8 cellular contexts compared by ENCODE assay signal in the genomic region with DNA sequence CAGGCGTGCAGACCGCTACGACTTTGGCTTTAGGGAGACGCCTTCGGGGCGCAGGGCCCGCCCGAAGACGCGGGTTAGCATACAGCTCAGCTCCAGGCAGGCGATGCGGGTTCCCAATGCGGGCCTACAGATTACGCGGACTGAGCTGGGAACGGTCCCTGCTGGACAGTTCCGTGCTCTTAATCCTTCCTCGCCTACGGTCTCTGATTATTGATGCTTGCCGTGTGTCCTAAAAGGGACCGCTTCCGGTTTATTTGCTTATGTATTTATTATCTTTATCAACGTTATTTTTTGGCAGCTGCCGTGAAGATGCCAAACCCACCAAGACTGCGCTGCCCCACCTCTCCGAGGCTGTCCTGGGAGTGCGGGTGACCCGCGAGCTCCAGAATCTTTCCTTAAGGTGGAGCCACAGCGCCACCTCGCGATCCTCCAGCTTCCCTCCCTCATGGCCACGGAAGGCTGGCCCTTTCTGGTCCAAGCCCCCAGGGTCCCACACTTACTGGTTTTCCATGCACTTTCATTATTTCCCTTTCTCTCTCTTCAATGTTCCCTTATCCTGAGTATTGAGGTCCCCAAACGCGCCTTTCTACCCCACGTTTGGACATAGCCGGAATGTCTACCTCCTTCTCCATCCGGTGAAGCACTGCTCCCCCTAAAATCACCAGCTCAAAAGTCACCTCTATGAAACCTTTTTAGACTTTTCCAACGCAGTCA. TPM values are rescaled to one million over a fixed set of nuclear protein-coding genes. Genes with fewer than 3 reads are reported as not detected.
A peak's percentile ranks its signal among the peaks of the same experiment; 100 is the strongest.
DNase-seq lines count a peak whose midpoint lies in the region; ATAC-seq and TF ChIP-seq lines count a peak whose summit lies in the region.

No MANE protein-coding gene starts in this region.

- H3K4me3 ChIP-seq in OCI-LY3 (ENCODE audit: low read length) (peak overlapping the region; percentile 83), fibroblast of the aortic adventitia (ENCODE audit: low read depth, low read length) (peak overlapping the region; percentile 60), neuronal stem cell (ENCODE audit: low read length in 2 of 2) (peak overlapping the region in 1 of 2 donors; percentile 61), suprapubic skin (peak overlapping the region; percentile 45)

- peak overlapping the region; percentile 84 for H3K18ac ChIP-seq in neuronal stem cell (ENCODE audit: low read length)

- H3K9me3 Mint-ChIP-seq in activated T-cell treated with anti-CD3 and anti-CD28 coated beads, Interleukin-2, amount 50 U/mL, for 72 hours, result no peaks in the 10 kb centered on the region

- H3K27ac Mint-ChIP-seq in activated T-cell treated with anti-CD3 and anti-CD28 coated beads, Interleukin-2, amount 50 U/mL, for 72 hours, result no peak overlapping the region

- H3K14ac ChIP-seq in neuronal stem cell (ENCODE audit: low read length), result no peak overlapping the region

- H3K27ac ChIP-seq in C4-2B (no peak overlapping the region), OCI-LY3 (ENCODE audit: low read length) (0 out of 2 replicates have a peak overlapping the region, but pooled peaks have one; percentile 12), neuronal stem cell (replicated peaks; ENCODE audit: low read length) (no peak overlapping the region), suprapubic skin (no peak overlapping the region)

- H3K4me2 ChIP-seq in OCI-LY3 (ENCODE audit: low read length), result peak overlapping the region; percentile 81
- peak overlapping the region; percentile 72 for H3K4me2 ChIP-seq in neuronal stem cell (ENCODE audit: insufficient read depth, low read length, poor library complexity, severe bottlenecking)

- ATAC-seq in GM19043 (IDR thresholded peaks at IDR 0.05; ENCODE audit: low read depth, unreplicated experiment) (peak; percentile 56), HG03354 (IDR thresholded peaks at IDR 0.05; ENCODE audit: poor library complexity, severe bottlenecking, unreplicated experiment) (peak; percentile 75)
- peak; percentile 82 to 86 for ATAC-seq in activated T-cell treated with anti-CD3 and anti-CD28 coated beads, Interleukin-2, amount 50 U/mL, for 72 hours (replicated peaks in 1 of 2)

- no peak overlapping the region for H4K8ac ChIP-seq in neuronal stem cell (ENCODE audit: low read depth, low read length)

- no peak overlapping the region for H2BK15ac ChIP-seq in neuronal stem cell (ENCODE audit: low read length)

- no peak for TF ChIP-seq POLR2A in suprapubic skin (IDR thresholded peaks at IDR 0.05)

- no peak for TF ChIP-seq EP300 in suprapubic skin (IDR thresholded peaks at IDR 0.05)

- peaks cover 21% of the 10 kb centered on the region for H3K4me1 Mint-ChIP-seq in activated T-cell treated with anti-CD3 and anti-CD28 coated beads, Interleukin-2, amount 50 U/mL, for 72 hours (ENCODE audit: low read depth)

- H2AFZ ChIP-seq in OCI-LY3 (ENCODE audit: low read depth, low read length) (peak overlapping the region; percentile 17; the same call in 1 of the 2 replicates), neuronal stem cell (ENCODE audit: low read length) (peak overlapping the region; percentile 12)

- H4K20me1 ChIP-seq in OCI-LY3 (ENCODE audit: insufficient read depth, low read length), result no peaks in the 10 kb centered on the region

- H3K9me3 ChIP-seq in OCI-LY3 (ENCODE audit: insufficient read depth, low read length) (no peaks in the 10 kb centered on the region), neuronal stem cell (replicated peaks in 1 of 2; ENCODE audit: control insufficient read depth in 2 of 2, insufficient read depth in 1 of 2, low read depth in 1 of 2, low read length in 2 of 2) (peaks cover 1 to 4% of the 10 kb centered on the region in 2 donors), suprapubic skin (no peaks in the 10 kb centered on the region)

- DNase-seq in activated T-cell treated with anti-CD3 and anti-CD28 coated beads, Interleukin-2, amount 50 U/mL, for 72 hours, result peak; percentile 72 to 80
- DNase-seq in fibroblast of the aortic adventitia (ENCODE audit: low read depth) (peak; percentile 75), neuronal stem cell (ENCODE audit: low spot score) (peak; percentile 80), suprapubic skin (ENCODE audit: low spot score in 2 of 2) (peak; percentile 84 to 90)

- no peaks in the 10 kb centered on the region for H3K79me1 ChIP-seq in neuronal stem cell (ENCODE audit: low read depth, low read length)

- no peaks in the 10 kb centered on the region for H3K36me3 Mint-ChIP-seq in activated T-cell treated with anti-CD3 and anti-CD28 coated beads, Interleukin-2, amount 50 U/mL, for 72 hours (ENCODE audit: insufficient read depth in 2 of 2)

- H3K27me3 Mint-ChIP-seq in activated T-cell treated with anti-CD3 and anti-CD28 coated beads, Interleukin-2, amount 50 U/mL, for 72 hours (ENCODE audit: low read depth), result peaks cover 75% of the 10 kb centered on the region

- peak overlapping the region; percentile 62 for H2AK5ac ChIP-seq in neuronal stem cell (ENCODE audit: low read depth, low read length)

- H3K27me3 ChIP-seq in OCI-LY3 (ENCODE audit: low read depth, low read length) (no peaks in the 10 kb centered on the region), neuronal stem cell (ENCODE audit: control insufficient read depth in 3 of 3, insufficient read depth in 3 of 3, low read depth in 1 of 3, low read length in 3 of 3) (peaks cover 0 to 39% (median 14%) of the 10 kb centered on the region in 3 experiments), suprapubic skin (peaks cover 60% of the 10 kb centered on the region)

- TF ChIP-seq CTCF in C4-2B (conservative IDR thresholded peaks at IDR 0.05) (peak; percentile 92), OCI-LY3 (IDR thresholded peaks at IDR 0.05; ENCODE audit: low read depth, low read length) (peak; percentile 76), fibroblast of the aortic adventitia (IDR thresholded peaks at IDR 0.05; ENCODE audit: insufficient read depth, low read length) (peak; percentile 86), suprapubic skin (IDR thresholded peaks at IDR 0.05) (peak; percentile 83 to 85)

- H2BK12ac ChIP-seq in neuronal stem cell (ENCODE audit: low read length), result no peak overlapping the region

- H3K9ac ChIP-seq in OCI-LY3 (ENCODE audit: low read length) (peak overlapping the region; percentile 37), neuronal stem cell (ENCODE audit: low read depth, low read length, poor library complexity) (peak overlapping the region; percentile 44)

- no CpG with 5 or more reads among the region's 39 CpGs for WGBS in neuronal stem cell (ENCODE audit: extremely low coverage in 2 of 2, insufficient read length in 2 of 2, insufficient replicate concordance in 1 of 2), 2 donors
- 5% methylated on average over 39 of the region's 39 CpGs for WGBS in suprapubic skin

- H3K23ac ChIP-seq in neuronal stem cell (ENCODE audit: low read depth, low read length, poor library complexity), result no peak overlapping the region

- peak overlapping the region; percentile 82 to 91 for H3K4me3 Mint-ChIP-seq in activated T-cell treated with anti-CD3 and anti-CD28 coated beads, Interleukin-2, amount 50 U/mL, for 72 hours

- H2BK120ac ChIP-seq in neuronal stem cell (ENCODE audit: low read depth, low read length), result no peak overlapping the region

- H3K4me1 ChIP-seq in OCI-LY3 (ENCODE audit: low read length) (peaks cover 46% of the 10 kb centered on the region), neuronal stem cell (ENCODE audit: control insufficient read depth in 2 of 2, insufficient read depth in 1 of 2, low read depth in 1 of 2, low read length in 2 of 2) (peaks cover 2 to 10% of the 10 kb centered on the region in 2 donors), suprapubic skin (peaks cover 14% of the 10 kb centered on the region)

- no peak overlapping the region for H4K91ac ChIP-seq in neuronal stem cell (ENCODE audit: low read depth, low read length, poor library complexity)

- H2BK5ac ChIP-seq in neuronal stem cell (ENCODE audit: low read length), result no peak overlapping the region

- H3K79me2 ChIP-seq in OCI-LY3 (ENCODE audit: low read length), result peaks cover 25% of the 10 kb centered on the region

- H3K36me3 ChIP-seq in OCI-LY3 (replicated peaks; ENCODE audit: low read depth, low read length) (no peaks in the 10 kb centered on the region), neuronal stem cell (replicated peaks in 1 of 2; ENCODE audit: control insufficient read depth in 2 of 2, insufficient read depth in 2 of 2, low read length in 2 of 2) (no peaks in the 10 kb centered on the region), suprapubic skin (no peaks in the 10 kb centered on the region)

- no peak overlapping the region for H3K4ac ChIP-seq in neuronal stem cell (ENCODE audit: low read length)

RNA-seq across cellular contexts. Expression of gene EBF1, which starts 7.0 kb away (rescaled TPM):
- total RNA-seq in activated T-cell treated with anti-CD3 and anti-CD28 coated beads, Interleukin-2, amount 50 U/mL, for 72 hours, result 1 to 10 TPM; 1.3 to 1.4 TPM
- total RNA-seq in fibroblast of the aortic adventitia (ENCODE audit: low replicate concordance) (23.4 and 26.4 TPM in 2 replicates), suprapubic skin (10 to 100 TPM in 2 of 4 donors, 1 to 10 TPM in 2; 4.3 to 13.6 (median 8.8) TPM)
- 0.79 TPM for polyA plus RNA-seq in neuronal stem cell (2013, experiment 1 of 2)
- 0.83 TPM for polyA plus RNA-seq in neuronal stem cell (2013, experiment 2 of 2)
